Comparison of ENCODE assay signal across 8 cellular contexts in the genomic region with DNA sequence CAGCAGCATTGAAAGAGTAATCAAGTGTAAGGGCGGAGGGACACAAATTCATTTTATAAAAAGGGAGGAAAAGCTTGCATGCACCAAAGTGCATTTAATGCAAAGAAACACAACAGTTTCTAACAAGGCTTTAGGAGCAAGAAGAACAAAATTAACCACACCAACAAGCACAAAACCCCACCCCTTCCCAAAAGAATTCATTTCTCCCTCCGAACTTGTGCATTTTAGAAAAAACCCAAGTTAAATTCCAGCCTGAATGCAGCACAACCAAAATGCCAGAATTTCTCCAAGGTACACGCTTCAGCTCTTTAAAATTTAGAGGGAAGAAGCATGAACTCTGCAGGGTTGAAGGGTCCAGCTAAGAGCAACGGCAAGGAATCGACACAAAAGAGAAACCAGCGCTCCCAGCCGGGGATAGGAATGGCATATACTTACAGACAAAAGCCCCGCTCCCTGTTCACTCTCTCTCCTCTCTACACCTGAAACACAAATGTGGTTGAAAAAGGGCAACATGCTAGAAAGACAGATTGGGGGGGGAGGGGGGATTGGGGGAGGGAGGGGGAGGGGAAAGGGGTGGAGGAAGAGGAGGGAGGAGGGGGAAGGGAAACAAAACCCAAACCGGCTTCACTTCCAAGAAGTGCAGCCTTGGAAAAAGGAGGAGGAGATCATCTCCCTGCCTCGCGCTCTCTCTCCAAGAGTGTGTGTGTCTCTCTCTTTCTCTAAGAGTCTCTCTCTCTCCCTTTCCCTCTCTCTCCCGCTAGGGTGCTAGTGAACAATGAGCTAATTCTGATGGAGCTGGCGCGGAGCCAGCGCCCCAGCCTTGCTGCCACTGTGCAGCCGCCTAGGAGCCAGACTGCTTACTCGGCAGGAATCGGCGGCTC. TPM values are rescaled to one million over a fixed set of nuclear protein-coding genes. Genes with fewer than 3 reads are reported as not detected.
DNase-seq lines count a peak whose midpoint lies in the region; ATAC-seq and TF ChIP-seq lines count a peak whose summit lies in the region.

Gene NREP, minus strand, starts transcription at position 494 of the 881 bp plus-strand sequence. CDS start 1,422 bp downstream, outside the sequence.

- intact Hi-C loops in CD4-positive, alpha-beta T cell (cut with DNase I, micrococcal nuclease), result loop anchor here (2.0 to 10.0 kb wide), 3 partner anchors 404 to 948 kb away; no protein-coding TSS in a partner anchor

- POLR2A ChIA-PET in CD4-positive, alpha-beta T cell (lab: Charles Lee), result interaction anchor here (0.6 to 1.8 kb wide), 4 partner anchors 10 to 404 kb away, joined by 3 to 7 read pairs (median 3); no protein-coding TSS in a partner anchor
- POLR2A ChIA-PET in activated CD4-positive, alpha-beta memory T cell treated with anti-CD3 and anti-CD28 coated beads, Interleukin-2, amount 10 ng/mL, durations not matched to agents 7 days and 5 days (lab: Charles Lee), result interaction anchor here (1.4 to 2.1 kb wide), 2 partner anchors 15 to 404 kb away, joined by 4 to 13 read pairs; no protein-coding TSS in a partner anchor

- H3K4me1 Mint-ChIP-seq in CD4-positive, alpha-beta T cell (ENCODE audit: low read depth), result peaks cover 28% of the 10 kb centered on the region
- peaks cover 13% of the 10 kb centered on the region for H3K4me1 Mint-ChIP-seq in activated CD4-positive, alpha-beta memory T cell treated with anti-CD3 and anti-CD28 coated beads, Interleukin-2, amount 10 ng/mL, durations not matched to agents 7 days and 5 days
- peaks cover 4 to 11% of the 10 kb centered on the region in 2 donors for H3K4me1 Mint-ChIP-seq in effector memory CD8-positive, alpha-beta T cell (ENCODE audit: low read depth in 2 of 2)
- peaks cover 8% of the 10 kb centered on the region for H3K4me1 Mint-ChIP-seq in memory B cell

- peaks cover 4% of the 10 kb centered on the region for H3K36me3 Mint-ChIP-seq in CD4-positive, alpha-beta T cell (ENCODE audit: low read depth)
- H3K36me3 Mint-ChIP-seq in activated CD4-positive, alpha-beta memory T cell treated with anti-CD3 and anti-CD28 coated beads, Interleukin-2, amount 10 ng/mL, durations not matched to agents 7 days and 5 days (ENCODE audit: low read depth), result no peaks in the 10 kb centered on the region
- peaks cover 3% of the 10 kb centered on the region for H3K36me3 Mint-ChIP-seq in effector memory CD8-positive, alpha-beta T cell (ENCODE audit: insufficient read depth)
- no peaks in the 10 kb centered on the region for H3K36me3 Mint-ChIP-seq in memory B cell

- peak; percentile 46 to 79 (median 58) for DNase-seq in CD4-positive, alpha-beta T cell
- peak; percentile 85 for DNase-seq in HK-2 (ENCODE audit: unreplicated experiment)
- DNase-seq in NCI-H774 (lab: John Stamatoyannopoulos, UW), result peak; percentile 88
- DNase-seq in activated CD4-positive, alpha-beta memory T cell treated with anti-CD3 and anti-CD28 coated beads, Interleukin-2, amount 10 ng/mL, durations not matched to agents 7 days and 5 days, result peak; percentile 80
- peak in 2 of 3 experiments; percentile 27 to 38 for DNase-seq in effector memory CD8-positive, alpha-beta T cell
- peak in 1 of 2 donors; percentile 43 for DNase-seq in memory B cell (ENCODE audit: low spot score in 2 of 2)
- DNase-seq in stimulated activated CD4-positive, alpha-beta T cell treated with anti-CD3 and anti-CD28 coated beads, TNF-alpha, amount 100 ng/mL, for 48 hours (ENCODE audit: low read depth in 3 of 3), result peak; percentile 46 to 68 (median 68)

- H3K27ac Mint-ChIP-seq in CD4-positive, alpha-beta T cell, result peak within 1 kb of the TSS; percentile 79
- H3K27ac Mint-ChIP-seq in activated CD4-positive, alpha-beta memory T cell treated with anti-CD3 and anti-CD28 coated beads, Interleukin-2, amount 10 ng/mL, durations not matched to agents 7 days and 5 days, result peak within 1 kb of the TSS; percentile 62
- no peak within 1 kb of the TSS for H3K27ac Mint-ChIP-seq in effector memory CD8-positive, alpha-beta T cell
- H3K27ac Mint-ChIP-seq in memory B cell, result peak within 1 kb of the TSS; percentile 67

- no peaks in the 10 kb centered on the region for H3K9me3 ChIP-seq in CD4-positive, alpha-beta T cell (ENCODE audit: control insufficient read depth, low read length)

- peak; percentile 75 for ATAC-seq in CD4-positive, alpha-beta T cell (ENCODE audit: poor library complexity)
- ATAC-seq in GM19463 (IDR thresholded peaks at IDR 0.05; ENCODE audit: unreplicated experiment) (peak; percentile 52), memory B cell (ENCODE audit: low read depth) (peak; percentile 51)
- no peak for ATAC-seq in effector memory CD8-positive, alpha-beta T cell (replicated peaks)

- H3K27me3 Mint-ChIP-seq in CD4-positive, alpha-beta T cell, result no peaks in the 10 kb centered on the region
- peaks cover 20% of the 10 kb centered on the region for H3K27me3 Mint-ChIP-seq in activated CD4-positive, alpha-beta memory T cell treated with anti-CD3 and anti-CD28 coated beads, Interleukin-2, amount 10 ng/mL, durations not matched to agents 7 days and 5 days
- H3K27me3 Mint-ChIP-seq in effector memory CD8-positive, alpha-beta T cell, result peaks cover 33 to 41% of the 10 kb centered on the region in 2 donors
- no peaks in the 10 kb centered on the region for H3K27me3 Mint-ChIP-seq in memory B cell

- no peaks in the 10 kb centered on the region for H3K9me3 Mint-ChIP-seq in CD4-positive, alpha-beta T cell
- H3K9me3 Mint-ChIP-seq in activated CD4-positive, alpha-beta memory T cell treated with anti-CD3 and anti-CD28 coated beads, Interleukin-2, amount 10 ng/mL, durations not matched to agents 7 days and 5 days, result no peaks in the 10 kb centered on the region
- H3K9me3 Mint-ChIP-seq in effector memory CD8-positive, alpha-beta T cell, result no peaks in the 10 kb centered on the region
- no peaks in the 10 kb centered on the region for H3K9me3 Mint-ChIP-seq in memory B cell

- no peaks in the 10 kb centered on the region for H3K27me3 ChIP-seq in CD4-positive, alpha-beta T cell (ENCODE audit: control insufficient read depth, insufficient read depth, low read length)

- CTCF ChIA-PET in CD4-positive, alpha-beta T cell (lab: Charles Lee), result no interaction called here
- CTCF ChIA-PET in activated CD4-positive, alpha-beta memory T cell treated with anti-CD3 and anti-CD28 coated beads, Interleukin-2, amount 10 ng/mL, durations not matched to agents 7 days and 5 days (lab: Charles Lee), result interaction anchor here (0.7 to 1.5 kb wide), 6 partner anchors 29 to 245 kb away, joined by 3 to 5 read pairs (median 4); no protein-coding TSS in a partner anchor

- H3K4me3 Mint-ChIP-seq in CD4-positive, alpha-beta T cell, result peak within 1 kb of the TSS; percentile 94
- H3K4me3 Mint-ChIP-seq in activated CD4-positive, alpha-beta memory T cell treated with anti-CD3 and anti-CD28 coated beads, Interleukin-2, amount 10 ng/mL, durations not matched to agents 7 days and 5 days, result peak within 1 kb of the TSS; percentile 80
- H3K4me3 Mint-ChIP-seq in effector memory CD8-positive, alpha-beta T cell, result peak within 1 kb of the TSS; percentile 63 to 79
- H3K4me3 Mint-ChIP-seq in memory B cell, result peak within 1 kb of the TSS; percentile 91

- TF ChIP-seq CTCF in CD4-positive, alpha-beta T cell (IDR thresholded peaks at IDR 0.05), result no peak

- H3K27ac ChIP-seq in CD4-positive, alpha-beta T cell (ENCODE audit: low read depth, low read length), result peak within 1 kb of the TSS; percentile 16

RNA-seq across cellular contexts. Expression of gene NREP, which starts in this region (rescaled TPM):
- 1 to 10 TPM; 2.3 to 2.9 TPM for total RNA-seq in CD4-positive, alpha-beta T cell
- 1 to 10 TPM; 4.5 to 4.8 TPM for total RNA-seq in activated CD4-positive, alpha-beta memory T cell treated with anti-CD3 and anti-CD28 coated beads, Interleukin-2, amount 10 ng/mL, durations not matched to agents 7 days and 5 days

Comparison
In these comparisons a context has a peak if more than half of its experiments do, and no peak if none do; other contexts are left out.
1. H3K27ac Mint-ChIP-seq: peak in CD4-positive, alpha-beta T cell (single experiment), activated CD4-positive, alpha-beta memory T cell treated with anti-CD3 and anti-CD28 coated beads, Interleukin-2, amount 10 ng/mL, durations not matched to agents 7 days and 5 days (single experiment) and memory B cell (single experiment); none in effector memory CD8-positive, alpha-beta T cell (0 of 2).
2. Peak in every context shown above with its lines, with median percentiles within 50 percentile points of each other: H3K4me3 Mint-ChIP-seq.